In genomic region chr3:61371123-61371522, GRCh38 we compare ENCODE assay signal across 8 cellular contexts.
DNase-seq lines count a peak whose midpoint lies in the region; ATAC-seq and TF ChIP-seq lines count a peak whose summit lies in the region.

No MANE protein-coding gene starts in this region.

- ATAC-seq in GM21528 (IDR thresholded peaks at IDR 0.05; ENCODE audit: low FRiP score, unreplicated experiment) (no peak), HG02588 (IDR thresholded peaks at IDR 0.05; ENCODE audit: unreplicated experiment) (no peak)

- H3K27me3 ChIP-seq in GM06990 (replicated peaks; ENCODE audit: control insufficient read depth, insufficient read depth, low read length), result no peaks in the 10 kb centered on the region
- no peaks in the 10 kb centered on the region for H3K27me3 ChIP-seq in brain microvascular endothelial cell (replicated peaks)

- no peak overlapping the region for H3K27ac ChIP-seq in 22Rv1
- H3K27ac ChIP-seq in brain microvascular endothelial cell, result no peak overlapping the region

- in situ Hi-C loops in brain microvascular endothelial cell (cut with HindIII; ENCODE audit: low pct_ligation_motif_present, low sequenced_read_pairs), result no loop called here

- H3K36me3 ChIP-seq in GM06990 (ENCODE audit: control insufficient read depth, insufficient read depth, low read length), result no peaks in the 10 kb centered on the region
- H3K36me3 ChIP-seq in brain microvascular endothelial cell (replicated peaks), result no peaks in the 10 kb centered on the region

- H3K4me3 ChIP-seq in GM06990 (replicated peaks; ENCODE audit: low read depth, low read length) (no peak overlapping the region), brain microvascular endothelial cell (ENCODE audit: low read depth, low read length) (no peak overlapping the region)

- DNase-seq in GM06990 (ENCODE audit: extremely low read depth, insufficient read length) (no peak), Kasumi-1 (lab: John Stamatoyannopoulos, UW) (peak; percentile 51 to 68), brain microvascular endothelial cell (peak; percentile 6), retina (peak; percentile 47), mucosa of gallbladder (ENCODE audit: low spot score) (no peak)

- TF ChIP-seq CTCF in 22Rv1 (IDR thresholded peaks at IDR 0.05), result peak; percentile 76
- peak; percentile 76 for TF ChIP-seq CTCF in GM06990 (IDR thresholded peaks at IDR 0.05; ENCODE audit: insufficient read depth, low read length, poor library complexity, severe bottlenecking)
- peak; percentile 74 for TF ChIP-seq CTCF in brain microvascular endothelial cell (IDR thresholded peaks at IDR 0.05; ENCODE audit: low read depth, low read length, missing control alignments)

Comparison
In these comparisons a context has a peak if more than half of its experiments do, and no peak if none do; other contexts are left out.
1. DNase-seq: peak in Kasumi-1 (2 of 2), brain microvascular endothelial cell (single experiment) and retina (single experiment); none in GM06990 (single experiment) and mucosa of gallbladder (single experiment).
2. Peak in every context shown above with its lines, with median percentiles within 50 percentile points of each other: CTCF ChIP-seq.